ENCODE assay signal across 8 cellular contexts in the genomic region with DNA sequence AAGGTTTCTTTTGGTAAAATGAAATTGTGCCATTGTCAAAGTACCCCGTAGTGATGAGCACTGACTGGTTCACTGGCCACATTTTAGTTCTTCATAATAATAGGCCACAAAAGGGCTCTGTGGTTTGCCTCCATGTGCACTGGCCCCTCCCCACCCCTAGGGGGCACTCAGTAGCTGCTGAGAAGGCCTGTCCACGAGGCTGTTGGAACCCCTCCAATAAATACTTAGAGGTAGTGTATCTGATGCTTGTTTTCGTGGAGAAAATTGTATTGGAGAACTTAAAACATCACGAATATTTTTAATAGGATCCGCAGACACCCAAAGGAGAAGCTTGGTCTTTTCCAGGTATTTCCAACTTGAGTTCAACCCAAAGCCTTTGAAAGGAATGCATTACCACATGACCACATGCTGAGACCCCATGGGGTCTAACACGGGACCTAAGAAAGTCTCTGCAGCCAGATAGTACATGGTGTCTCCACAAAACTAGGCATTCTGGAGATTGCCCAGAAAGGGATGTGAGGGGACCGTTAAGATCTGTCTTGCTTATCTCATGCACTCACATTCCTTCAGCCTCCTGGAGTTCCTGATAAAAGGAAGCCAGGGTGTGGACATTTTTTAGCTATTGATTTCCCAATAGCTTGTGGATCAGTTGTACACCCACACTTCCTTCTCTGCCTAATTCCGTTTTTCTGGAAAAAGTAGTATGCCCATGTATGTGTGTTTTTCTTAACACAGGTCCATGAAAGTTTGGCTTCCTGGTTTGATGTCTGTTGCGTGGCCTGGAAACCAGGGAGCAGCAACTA. TPM values are rescaled to one million over a fixed set of nuclear protein-coding genes. Genes with fewer than 3 reads are reported as not detected.
DNase-seq lines count a peak whose midpoint lies in the region; ATAC-seq and TF ChIP-seq lines count a peak whose summit lies in the region.

No MANE protein-coding gene starts in this region.

- no peak overlapping the region for H3K27ac ChIP-seq in OCI-LY3 (ENCODE audit: low read length)
- no peak overlapping the region for H3K27ac ChIP-seq in liver (ENCODE audit: low read depth in 1 of 2, low read length in 2 of 2)
- no peak overlapping the region for H3K27ac ChIP-seq in uterus

- intact Hi-C loops in MCF 10A (cut with micrococcal nuclease): loop anchor here (1.0 kb wide), 1 partner anchor 146 kb away; no protein-coding TSS in a partner anchor
- intact Hi-C loops in uterus (cut with DNase I; ENCODE audit: low total_unique reads): no loop called here

- H3K9ac ChIP-seq in OCI-LY3 (ENCODE audit: low read length) (no peak overlapping the region), liver (ENCODE audit: low read depth in 1 of 2, low read length in 2 of 2) (no peak overlapping the region)

- H3K4me3 ChIP-seq in GM12865 (ENCODE audit: low read depth, low read length): no peak overlapping the region
- no peak overlapping the region for H3K4me3 ChIP-seq in OCI-LY3 (ENCODE audit: low read length)
- H3K4me3 ChIP-seq in liver (ENCODE audit: low read depth in 1 of 3, low read length in 3 of 3): no peak overlapping the region
- H3K4me3 ChIP-seq in uterus: no peak overlapping the region

- POLR2A ChIA-PET in MCF 10A (lab: Yijun Ruan, JAX): interaction anchor here (0.6 kb wide), 1 partner anchor 112 kb away, joined by 3 read pairs; no protein-coding TSS in a partner anchor

- CTCF ChIA-PET in MCF 10A (lab: Yijun Ruan, JAX): interaction anchor here (0.6 to 2.8 kb wide), 15 partner anchors 9 to 623 kb away, joined by 3 to 15 read pairs (median 3); no protein-coding TSS in a partner anchor

- H3K4me3 Mint-ChIP-seq in MCF 10A (ENCODE audit: unreplicated experiment): no peak overlapping the region

- ATAC-seq in HG03280 (IDR thresholded peaks at IDR 0.05; ENCODE audit: unreplicated experiment) (peak; percentile 82), HG03175 (IDR thresholded peaks at IDR 0.05; ENCODE audit: unreplicated experiment) (no peak)

- peaks cover 25% of the 10 kb centered on the region for H3K36me3 Mint-ChIP-seq in MCF 10A (ENCODE audit: insufficient read depth, unreplicated experiment)

- TF ChIP-seq POLR2A in uterus (IDR thresholded peaks at IDR 0.05): no peak

- H3K4me1 Mint-ChIP-seq in MCF 10A (ENCODE audit: insufficient read depth, unreplicated experiment): no peaks in the 10 kb centered on the region

- no peak overlapping the region for H3K27ac Mint-ChIP-seq in MCF 10A (ENCODE audit: low read depth, unreplicated experiment)

- DNase-seq in AG20443 (ENCODE audit: low spot score): peak; percentile 70
- peak; percentile 66 for DNase-seq in GM12865 (ENCODE audit: low read depth)
- DNase-seq in MCF 10A (ENCODE audit: unreplicated experiment): peak; percentile 79
- DNase-seq in uterus: peak; percentile 16 to 41

- no peaks in the 10 kb centered on the region for H4K20me1 ChIP-seq in OCI-LY3 (ENCODE audit: insufficient read depth, low read length)

- H3K27me3 ChIP-seq in OCI-LY3 (ENCODE audit: low read depth, low read length): no peaks in the 10 kb centered on the region
- H3K27me3 ChIP-seq in liver (ENCODE audit: control insufficient read depth in 4 of 4, insufficient read depth in 4 of 4, low read length in 3 of 4): no peaks in the 10 kb centered on the region
- H3K27me3 ChIP-seq in uterus: no peaks in the 10 kb centered on the region

- no peaks in the 10 kb centered on the region for H3K79me2 ChIP-seq in OCI-LY3 (ENCODE audit: low read length)

- H3K9me3 ChIP-seq in OCI-LY3 (ENCODE audit: insufficient read depth, low read length): no peaks in the 10 kb centered on the region
- H3K9me3 ChIP-seq in liver (ENCODE audit: control insufficient read depth in 4 of 4, low read length in 3 of 4): no peaks in the 10 kb centered on the region
- H3K9me3 ChIP-seq in uterus: no peaks in the 10 kb centered on the region

- no TSS peak for BruUV-seq in MCF 10A (replicated peaks; lab: Mats Ljungman, UMichigan)

- no peak overlapping the region for H3K4me2 ChIP-seq in OCI-LY3 (ENCODE audit: low read length)

- H3K36me3 ChIP-seq in OCI-LY3 (replicated peaks; ENCODE audit: low read depth, low read length) (no peaks in the 10 kb centered on the region), liver (ENCODE audit: control insufficient read depth in 4 of 4, insufficient read depth in 3 of 4, low read depth in 1 of 4, low read length in 3 of 4) (peaks cover 0 to 7% (median 0%) of the 10 kb centered on the region in 4 donors), uterus (no peaks in the 10 kb centered on the region)

- TF ChIP-seq RAD21 in liver (IDR thresholded peaks at IDR 0.05): peak; percentile 97 to 98

- 45% methylated on average over 9 of the region's 9 CpGs for WGBS in liver

- H3K27me3 Mint-ChIP-seq in MCF 10A (ENCODE audit: insufficient read depth, unreplicated experiment): no peaks in the 10 kb centered on the region

- H3K4me1 ChIP-seq in OCI-LY3 (ENCODE audit: low read length) (no peaks in the 10 kb centered on the region), liver (ENCODE audit: control insufficient read depth in 4 of 4, insufficient read depth in 4 of 4, low read length in 3 of 4) (peaks cover 0 to 4% (median 2%) of the 10 kb centered on the region in 4 donors), uterus (no peaks in the 10 kb centered on the region)

- TF ChIP-seq CTCF in GM12865 (IDR thresholded peaks at IDR 0.05; ENCODE audit: insufficient read depth, low read depth, low read length, missing control alignments) (peak; percentile 72), OCI-LY3 (IDR thresholded peaks at IDR 0.05; ENCODE audit: low read depth, low read length) (peak; percentile 93), MCF 10A (IDR thresholded peaks at IDR 0.05; ENCODE audit: unreplicated experiment) (peak; percentile 72), liver (IDR thresholded peaks at IDR 0.05; ENCODE audit: low read depth, low read length, missing input control) (peak; percentile 94), uterus (IDR thresholded peaks at IDR 0.05) (peak; percentile 22 to 56 (median 38))

- no peak overlapping the region for H2AFZ ChIP-seq in OCI-LY3 (ENCODE audit: low read depth, low read length)

- H3K9me3 Mint-ChIP-seq in MCF 10A (ENCODE audit: unreplicated experiment): no peaks in the 10 kb centered on the region

TF ChIP-seq in liver, 16 proteins besides CTCF, POLR2A, EP300 and RAD21:
- TF ChIP-seq FOXA1 (IDR thresholded peaks at IDR 0.05): no peak
- TF ChIP-seq, protein P1, sequence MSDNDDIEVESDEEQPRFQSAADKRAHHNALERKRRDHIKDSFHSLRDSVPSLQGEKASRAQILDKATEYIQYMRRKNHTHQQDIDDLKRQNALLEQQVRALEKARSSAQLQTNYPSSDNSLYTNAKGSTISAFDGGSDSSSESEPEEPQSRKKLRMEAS (IDR thresholded peaks at IDR 0.05): peak; percentile 90
- TF ChIP-seq YY1 (IDR thresholded peaks at IDR 0.05): no peak
- peak; percentile 70 for TF ChIP-seq NR2F2 (IDR thresholded peaks at IDR 0.05)
- no peak for TF ChIP-seq HNF4G (IDR thresholded peaks at IDR 0.05)
- peak; percentile 4 to 19 for TF ChIP-seq RXRA (IDR thresholded peaks at IDR 0.05)
- TF ChIP-seq HNF4A (conservative IDR thresholded peaks at IDR 0.05): peak; percentile 20 to 29
- TF ChIP-seq, protein P2, sequence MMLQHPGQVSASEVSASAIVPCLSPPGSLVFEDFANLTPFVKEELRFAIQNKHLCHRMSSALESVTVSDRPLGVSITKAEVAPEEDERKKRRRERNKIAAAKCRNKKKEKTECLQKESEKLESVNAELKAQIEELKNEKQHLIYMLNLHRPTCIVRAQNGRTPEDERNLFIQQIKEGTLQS (IDR thresholded peaks at IDR 0.05): no peak
- peak; percentile 22 for TF ChIP-seq SP1 (IDR thresholded peaks at IDR 0.05)

RNA-seq across cellular contexts. Expression of gene NOSTRIN, which starts 28.5 kb away (rescaled TPM):
- total RNA-seq in MCF 10A (2022) (0.44 and 0.51 TPM in 2 replicates), liver (10 to 100 TPM in 1 of 2 donors, 1 to 10 TPM in 1; 4.1 to 16.7 TPM), uterus (100 to 1,000 TPM in 3 of 4 donors, 10 to 100 TPM in 1; 27.5 to 192 (median 147) TPM)
- 10 to 100 TPM in 1 of 2 donors, 1 to 10 TPM in 1; 5.5 to 11.5 TPM for polyA plus RNA-seq in liver

Comparison
In these comparisons a context has a peak if more than half of its experiments do, and no peak if none do; other contexts are left out.
1. DNase-seq: peak in every context shown above with its lines; median percentile 79 in MCF 10A; 70 in AG20443; 66 in GM12865; 28 in uterus.
2. CTCF ChIP-seq: peak in every context shown above with its lines; median percentile 94 in liver; 93 in OCI-LY3; 72 in GM12865; 72 in MCF 10A; 38 in uterus.